ENCODE assay signal across 8 cellular contexts in the genomic region with DNA sequence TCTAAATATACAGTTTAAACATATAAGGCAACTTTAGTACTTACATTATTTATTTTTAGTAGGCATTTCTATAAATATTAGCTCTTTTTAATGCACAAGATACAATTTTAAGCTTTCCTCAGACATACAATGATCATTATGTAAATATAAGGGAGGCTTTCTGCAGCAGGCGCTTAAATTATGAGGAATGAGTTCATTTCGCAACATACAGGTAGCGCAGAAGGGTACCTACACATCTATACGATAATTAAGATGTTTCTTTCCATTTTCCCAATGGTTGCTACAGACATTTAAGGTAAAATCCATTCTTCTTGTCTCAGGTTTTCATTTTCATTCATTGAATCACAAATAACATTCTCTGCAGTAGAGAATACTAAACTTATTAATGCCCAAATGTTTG. TPM values are rescaled to one million over a fixed set of nuclear protein-coding genes. Genes with fewer than 3 reads are reported as not detected.
DNase-seq lines count a peak whose midpoint lies in the region; ATAC-seq and TF ChIP-seq lines count a peak whose summit lies in the region.
"Had no signal": no experiment of that assay in that cellular context is flagged by ENCODE, and none has a peak within 500 bp of the region (broad histone marks: within the 10 kb centered on the region; RNA-seq: fewer than 3 reads in every experiment).

No MANE protein-coding gene starts in this region.

- H3F3A ChIP-seq in PC-9 (ENCODE audit: insufficient read depth, low read depth), result peaks cover 18% of the 10 kb centered on the region; the same call in 1 of the 2 replicates

- H3K4me3 ChIP-seq in GM08714 (ENCODE audit: low read length) (peak overlapping the region; percentile 91; the same call in 1 of the 2 replicates), PC-9 (peak overlapping the region; percentile 91; the same call in 1 of the 2 replicates), epithelial cell of esophagus (ENCODE audit: low read length) (peak overlapping the region; percentile 35), trophoblast cell (ENCODE audit: low read depth, low read length) (no peak overlapping the region)

- no peak overlapping the region for H4K12ac ChIP-seq in trophoblast cell (ENCODE audit: low read depth, low read length)

- no peaks in the 10 kb centered on the region for H3K36me3 ChIP-seq in PC-9 (ENCODE audit: low read depth)
- no peaks in the 10 kb centered on the region for H3K36me3 ChIP-seq in trophoblast cell (ENCODE audit: control insufficient read depth in 1 of 2, insufficient read depth in 2 of 2, low read length in 2 of 2)

- peaks cover 6% of the 10 kb centered on the region for H3K79me1 ChIP-seq in trophoblast cell (ENCODE audit: low read length)

- no peak overlapping the region for H3K18ac ChIP-seq in trophoblast cell (ENCODE audit: low read length)

- H2BK120ac ChIP-seq in trophoblast cell (ENCODE audit: insufficient read depth, low read length, poor library complexity), result no peak overlapping the region

- H3K9me3 ChIP-seq in PC-9 (ENCODE audit: insufficient read depth, low read depth) (no peaks in the 10 kb centered on the region), trophoblast cell (ENCODE audit: insufficient read depth, low read depth, low read length) (no peaks in the 10 kb centered on the region)

- H2AFZ ChIP-seq in PC-9, result peak overlapping the region; percentile 98
- H2AFZ ChIP-seq in trophoblast cell (ENCODE audit: insufficient read depth, low read length, poor library complexity), result no peak overlapping the region

- POLR2A ChIA-PET in PC-9 (lab: Charles Lee; ENCODE audit: unreplicated experiment), result no interaction called here

- WGBS in trophoblast cell (ENCODE audit: extremely low coverage, insufficient coverage, insufficient read length), result no CpG with 5 or more reads among the region's 4 CpGs

- no peak overlapping the region for H3K23ac ChIP-seq in trophoblast cell (ENCODE audit: low read length)

- intact Hi-C loops in PC-9 (cut with micrococcal nuclease; ENCODE audit: unreplicated experiment), result loop anchor here (2.0 kb wide), 1 partner anchor 51 kb away; the partner anchor contains the start of gene PAICS

- H4K8ac ChIP-seq in trophoblast cell (ENCODE audit: low read depth, low read length), result no peak overlapping the region

- no peaks in the 10 kb centered on the region for H3K27me3 ChIP-seq in PC-9 (ENCODE audit: insufficient read depth, low read depth)
- no peaks in the 10 kb centered on the region for H3K27me3 ChIP-seq in trophoblast cell (ENCODE audit: insufficient read depth, low read length)
- H3K27me3 ChIP-seq in foreskin keratinocyte, result no peaks in the 10 kb centered on the region

- H2BK5ac ChIP-seq in trophoblast cell (ENCODE audit: low read depth, low read length, poor library complexity), result no peak overlapping the region

- H3K4me2 ChIP-seq in PC-9, result peak overlapping the region; percentile 80
- no peak overlapping the region for H3K4me2 ChIP-seq in trophoblast cell (ENCODE audit: low read length)

- no peaks in the 10 kb centered on the region for H3K9me2 ChIP-seq in PC-9 (ENCODE audit: insufficient read depth)

- no peak overlapping the region for H2BK12ac ChIP-seq in trophoblast cell (ENCODE audit: low read length)

- H3K14ac ChIP-seq in trophoblast cell (ENCODE audit: low read length), result no peak overlapping the region

- H3K27ac ChIP-seq in PC-9 (peak overlapping the region; percentile 78; the same call in 1 of the 2 replicates), trophoblast cell (ENCODE audit: low read depth, low read length) (no peak overlapping the region), foreskin keratinocyte (no peak overlapping the region)

- CTCF ChIA-PET in PC-9 (lab: Charles Lee), result interaction anchor here (1.1 kb wide), 1 partner anchor 19 kb away, joined by 3 read pairs; no protein-coding TSS in a partner anchor

- H3K9ac ChIP-seq in trophoblast cell (ENCODE audit: low read length), result no peak overlapping the region

- H4K20me1 ChIP-seq in PC-9 (ENCODE audit: insufficient read depth), result no peaks in the 10 kb centered on the region

- H3K79me2 ChIP-seq in PC-9 (ENCODE audit: low read depth) (peaks cover 25% of the 10 kb centered on the region), trophoblast cell (ENCODE audit: control insufficient read depth, insufficient read depth, low read length, poor library complexity) (peaks cover 2% of the 10 kb centered on the region)

- no peak overlapping the region for H2AK5ac ChIP-seq in trophoblast cell (ENCODE audit: low read length)

- no peak overlapping the region for H4K91ac ChIP-seq in trophoblast cell (ENCODE audit: low read depth, low read length)

- H3K4me1 ChIP-seq in PC-9 (replicated peaks; ENCODE audit: insufficient read depth) (peaks cover 5% of the 10 kb centered on the region; the same call in 1 of the 2 replicates), trophoblast cell (ENCODE audit: control insufficient read depth in 1 of 2, insufficient read depth in 2 of 2, low read length in 2 of 2) (peaks cover 2% of the 10 kb centered on the region in 2 experiments), foreskin keratinocyte (peaks cover 3% of the 10 kb centered on the region)

- TF ChIP-seq CTCF in PC-9 (conservative IDR thresholded peaks at IDR 0.05), result no peak
- no peak for TF ChIP-seq CTCF in epithelial cell of esophagus (IDR thresholded peaks at IDR 0.05; ENCODE audit: insufficient read depth, low read depth, low read length, missing control alignments)
- TF ChIP-seq CTCF in foreskin keratinocyte (conservative IDR thresholded peaks at IDR 0.05), result no peak

- H3K4ac ChIP-seq in trophoblast cell (ENCODE audit: low read depth, low read length), result no peak overlapping the region

- no TSS peak for BruUV-seq in PC-9 (replicated peaks; lab: Mats Ljungman, UMichigan)

- no peak for ATAC-seq in foreskin keratinocyte

- DNase-seq in PC-9, result no peak
- DNase-seq in epithelial cell of esophagus (ENCODE audit: low read depth), result no peak
- DNase-seq in trophoblast cell, result peak; percentile 21 to 70
- DNase-seq in UCSD-AML1 (lab: John Stamatoyannopoulos, UW; ENCODE audit: unreplicated experiment), result no peak
- DNase-seq in foreskin keratinocyte, result no peak
- no peak for DNase-seq in NCI-H510A (lab: John Stamatoyannopoulos, UW)
- DNase-seq: SW 1271 had no signal

RNA-seq across cellular contexts. Expression of gene AASDH, which starts 1.2 kb away (rescaled TPM):
- total RNA-seq in PC-9 (2021) (10.2 and 11.5 TPM in 2 replicates), foreskin keratinocyte (9.0 and 10.6 TPM in 2 replicates)
- polyA plus RNA-seq in trophoblast cell (2013), result 4.8 and 4.9 TPM in 2 replicates
- polyA plus RNA-seq in foreskin keratinocyte, result 3.5 and 3.7 TPM in 2 replicates

RNA-seq across cellular contexts. Expression of gene PPAT, which starts 49.3 kb away (rescaled TPM):
- 21.3 and 22.5 TPM in 2 replicates for total RNA-seq in PC-9 (2021)
- 12.5 TPM in 2 replicates for polyA plus RNA-seq in trophoblast cell (2013)
- total RNA-seq in foreskin keratinocyte, result 22.9 and 27.6 TPM in 2 replicates
- polyA plus RNA-seq in foreskin keratinocyte, result 7.0 and 9.7 TPM in 2 replicates

RNA-seq across cellular contexts. Expression of gene PAICS, which starts 50.0 kb away (rescaled TPM):
- total RNA-seq in PC-9 (2021) (78.6 and 106 TPM in 2 replicates), foreskin keratinocyte (141 and 157 TPM in 2 replicates)
- 108 TPM in 2 replicates for polyA plus RNA-seq in trophoblast cell (2013)
- polyA plus RNA-seq in foreskin keratinocyte, result 99.2 and 131 TPM in 2 replicates

Comparison
In these comparisons a context has a peak if more than half of its experiments do, and no peak if none do; other contexts are left out.
1. DNase-seq: peak in trophoblast cell (2 of 2); none in PC-9 (0 of 2), epithelial cell of esophagus (single experiment), UCSD-AML1 (single experiment), foreskin keratinocyte (0 of 2) and NCI-H510A (single experiment).